18 cellular contexts compared by ENCODE assay signal in genomic region chr7:55513849-55514248, GRCh38.
DNase-seq lines count a peak whose midpoint lies in the region; ATAC-seq and TF ChIP-seq lines count a peak whose summit lies in the region.
"Had no signal": no experiment of that assay in that cellular context is flagged by ENCODE, and none has a peak within 500 bp of the region (broad histone marks: within the 10 kb centered on the region; RNA-seq: fewer than 3 reads in every experiment).

No MANE protein-coding gene starts in this region.

- no peaks in the 10 kb centered on the region for H3K27me3 ChIP-seq in MM.1S (replicated peaks; ENCODE audit: insufficient read depth, low read length)
- H3K27me3 ChIP-seq: testis had no signal

- H3K9me2 ChIP-seq in MM.1S (replicated peaks; ENCODE audit: insufficient read depth, low read length), result no peaks in the 10 kb centered on the region

- H2AFZ ChIP-seq in MM.1S (ENCODE audit: low read length), result no peak overlapping the region

- peak overlapping the region; percentile 61 for H3K4me3 ChIP-seq in GM12875 (ENCODE audit: low read depth, low read length)
- no peak overlapping the region for H3K4me3 ChIP-seq in MM.1S (ENCODE audit: low read length)
- H3K4me3 ChIP-seq: lung, testis had no signal

- H4K20me1 ChIP-seq in MM.1S (ENCODE audit: insufficient read depth, low read length), result no peaks in the 10 kb centered on the region

- peaks cover 14% of the 10 kb centered on the region for H3K36me3 Mint-ChIP-seq in nephron progenitor cell (ENCODE audit: low read depth)

- H3K9me3 ChIP-seq in MM.1S (replicated peaks; ENCODE audit: insufficient read depth, low read length), result no peaks in the 10 kb centered on the region
- H3K9me3 ChIP-seq: testis had no signal

- peaks cover 88% of the 10 kb centered on the region for H3F3A ChIP-seq in MM.1S (ENCODE audit: insufficient read depth, low read length)

- H3K4me1 Mint-ChIP-seq in nephron progenitor cell, result no peaks in the 10 kb centered on the region

- H3K79me2 ChIP-seq in MM.1S (ENCODE audit: low read length), result peaks cover 82% of the 10 kb centered on the region

- no peak overlapping the region for H3K4me3 Mint-ChIP-seq in nephron progenitor cell
- H3K4me3 Mint-ChIP-seq: activated CD4-positive, alpha-beta T cell treated with anti-CD3 and anti-CD28 coated beads for 36 hours; activated naive CD4-positive, alpha-beta T cell treated with anti-CD3 and anti-CD28 coated beads, Interleukin-2, amount 50 U/mL, for 24 hours had no signal

- TF ChIP-seq CTCF in GM12875 (IDR thresholded peaks at IDR 0.05; ENCODE audit: borderline replicate concordance, insufficient read depth, low read depth, low read length) (no peak), MM.1S (IDR thresholded peaks at IDR 0.05; ENCODE audit: low read length) (no peak), nephron progenitor cell (IDR thresholded peaks at IDR 0.05) (no peak)

- H3K27ac ChIP-seq in MM.1S (ENCODE audit: low read length), result peak overlapping the region; percentile 98; the same call in 1 of the 2 replicates
- H3K27ac ChIP-seq: testis had no signal

- H3K4me2 ChIP-seq in MM.1S (ENCODE audit: low read depth, low read length), result no peak overlapping the region; the same call in 1 of the 2 replicates

- DNase-seq in MM.1S (no peak), nephron progenitor cell (no peak), RPMI8226 (no peak)
- DNase-seq: activated CD4-positive, alpha-beta T cell treated with anti-CD3 and anti-CD28 coated beads for 36 hours; anterior cingulate cortex; central memory CD4-positive, alpha-beta T cell; DMS53; GDM1; NCI-H2171 treated with DMSO at 0.1 percent for 48 hours; PC-3; SHP77 treated with DMSO at 0.1 percent for 48 hours; testis had no signal

- H3K9me3 Mint-ChIP-seq in nephron progenitor cell, result no peaks in the 10 kb centered on the region
- H3K9me3 Mint-ChIP-seq: activated naive CD4-positive, alpha-beta T cell treated with anti-CD3 and anti-CD28 coated beads, Interleukin-2, amount 50 U/mL, for 24 hours had no signal

- peaks cover 96% of the 10 kb centered on the region for H3K4me1 ChIP-seq in MM.1S (ENCODE audit: low read length)
- H3K4me1 ChIP-seq: testis had no signal

- ATAC-seq in GM21360 (IDR thresholded peaks at IDR 0.05; ENCODE audit: unreplicated experiment) (peak; percentile 32), HG03520 (IDR thresholded peaks at IDR 0.05; ENCODE audit: unreplicated experiment) (no peak), HG03045 (IDR thresholded peaks at IDR 0.05; ENCODE audit: unreplicated experiment) (no peak)
- ATAC-seq: activated CD4-positive, alpha-beta T cell treated with anti-CD3 and anti-CD28 coated beads for 36 hours; PC-3 had no signal

- peak overlapping the region; percentile 4 for H3K27ac Mint-ChIP-seq in nephron progenitor cell
- H3K27ac Mint-ChIP-seq: activated CD4-positive, alpha-beta T cell treated with anti-CD3 and anti-CD28 coated beads for 36 hours; activated naive CD4-positive, alpha-beta T cell treated with anti-CD3 and anti-CD28 coated beads, Interleukin-2, amount 50 U/mL, for 24 hours had no signal

- H3K9ac ChIP-seq in MM.1S (ENCODE audit: low read length), result no peak overlapping the region

- no peaks in the 10 kb centered on the region for H3K27me3 Mint-ChIP-seq in nephron progenitor cell (ENCODE audit: low read depth, poor library complexity)
- H3K27me3 Mint-ChIP-seq: activated CD4-positive, alpha-beta T cell treated with anti-CD3 and anti-CD28 coated beads for 36 hours; activated naive CD4-positive, alpha-beta T cell treated with anti-CD3 and anti-CD28 coated beads, Interleukin-2, amount 50 U/mL, for 24 hours had no signal

- peaks cover 11% of the 10 kb centered on the region for H3K36me3 ChIP-seq in MM.1S (replicated peaks; ENCODE audit: insufficient read depth, low read length)
